Comparison of ENCODE assay signal across 8 cellular contexts in the genomic region with DNA sequence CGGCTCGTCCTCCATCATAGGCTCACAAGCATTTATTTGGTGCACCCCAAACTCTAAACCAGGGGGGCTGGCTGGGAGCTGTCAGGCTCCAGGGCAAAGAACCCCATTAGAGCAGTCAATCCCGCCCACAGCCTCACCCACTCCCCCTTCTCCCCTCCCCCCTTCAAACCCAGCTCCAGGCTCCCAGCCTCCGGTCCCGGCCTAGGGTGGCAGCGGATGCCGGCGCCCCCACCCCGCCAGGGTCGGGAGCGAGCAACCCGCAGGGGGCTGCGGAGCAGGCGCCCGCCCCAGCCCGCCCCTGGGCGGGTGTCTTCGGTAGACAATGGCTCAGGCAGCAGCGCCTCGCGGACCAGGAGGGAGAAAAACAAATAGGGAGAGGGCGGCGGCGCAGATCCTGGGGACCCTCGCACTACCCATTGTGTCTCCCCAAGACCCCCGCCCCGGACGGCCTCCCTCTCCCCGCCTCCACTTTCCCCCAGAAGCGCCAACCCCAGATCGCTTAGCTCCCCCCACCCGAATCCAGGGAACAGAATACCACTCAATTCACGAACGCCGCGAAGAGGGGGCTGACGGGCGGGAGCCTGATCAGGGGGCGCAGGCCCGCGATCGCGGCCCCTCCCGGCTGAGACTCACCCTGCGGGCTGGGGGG. TPM values are rescaled to one million over a fixed set of nuclear protein-coding genes. Genes with fewer than 3 reads are reported as not detected.
DNase-seq lines count a peak whose midpoint lies in the region; ATAC-seq and TF ChIP-seq lines count a peak whose summit lies in the region.

No MANE protein-coding gene starts in this region.

- in situ Hi-C loops in HAP-1 (cut with MboI; ENCODE audit: low sequenced_read_pairs), result no loop called here

- H3K36me3 ChIP-seq in BLaER1 (0 out of 2 replicates have a peak, but pooled peaks cover 10% of the 10 kb centered on the region), HAP-1 (replicated peaks) (no peaks in the 10 kb centered on the region), prostate gland (no peaks in the 10 kb centered on the region)

- CTCF ChIA-PET in activated CD4-positive, alpha-beta memory T cell treated with anti-CD3 and anti-CD28 coated beads for 36 hours (lab: Charles Lee), result interaction anchor here (0.6 to 3.0 kb wide), 32 partner anchors 8 to 415 kb away, joined by 3 to 18 read pairs (median 4); a partner anchor contains a TSS

- H3K4me1 ChIP-seq in BLaER1, result peaks cover 45% of the 10 kb centered on the region
- peaks cover 6% of the 10 kb centered on the region; the same call in 1 of the 2 replicates for H3K4me1 ChIP-seq in HAP-1
- no peaks in the 10 kb centered on the region for H3K4me1 ChIP-seq in prostate gland (replicated peaks)

- H3K27ac Mint-ChIP-seq in activated CD4-positive, alpha-beta memory T cell treated with anti-CD3 and anti-CD28 coated beads for 36 hours, result no peak overlapping the region
- H3K27ac Mint-ChIP-seq in glutamatergic neuron (ENCODE audit: unreplicated experiment), result peak overlapping the region; percentile 90

- H3K9me3 Mint-ChIP-seq in activated CD4-positive, alpha-beta memory T cell treated with anti-CD3 and anti-CD28 coated beads for 36 hours, result no peaks in the 10 kb centered on the region
- peaks cover 10% of the 10 kb centered on the region for H3K9me3 Mint-ChIP-seq in glutamatergic neuron (ENCODE audit: unreplicated experiment)

- WGBS in prostate gland, result 2% methylated on average over 32 of the region's 45 CpGs

- H3K27me3 ChIP-seq in BLaER1 (no peaks in the 10 kb centered on the region), HAP-1 (ENCODE audit: low read depth) (peaks cover 5% of the 10 kb centered on the region; the same call in 1 of the 2 replicates), prostate gland (replicated peaks; ENCODE audit: insufficient read depth) (no peaks in the 10 kb centered on the region)

- H3K4me2 ChIP-seq in BLaER1, result peak overlapping the region; percentile 88

- H4K20me1 ChIP-seq in BLaER1, result peaks cover 43% of the 10 kb centered on the region

- DNase-seq in HAP-1 (ENCODE audit: low spot score in 2 of 2) (peak in 1 of 2 experiments; percentile 60), glutamatergic neuron (peak; percentile 52), prostate gland (ENCODE audit: low spot score) (no peak), NAMALWA (ENCODE audit: low spot score) (no peak), LoVo (ENCODE audit: low spot score) (no peak)
- DNase-seq in activated CD4-positive, alpha-beta memory T cell treated with anti-CD3 and anti-CD28 coated beads for 36 hours, result peak; percentile 18

- H3K27ac ChIP-seq in BLaER1 (peak overlapping the region; percentile 86), prostate gland (peak overlapping the region; percentile 5 to 19)

- no peaks in the 10 kb centered on the region for H3K36me3 Mint-ChIP-seq in activated CD4-positive, alpha-beta memory T cell treated with anti-CD3 and anti-CD28 coated beads for 36 hours
- no peaks in the 10 kb centered on the region for H3K36me3 Mint-ChIP-seq in glutamatergic neuron (ENCODE audit: unreplicated experiment)

- ATAC-seq in GM21390 (IDR thresholded peaks at IDR 0.05; ENCODE audit: unreplicated experiment), result no peak

- peak overlapping the region; percentile 91 for H3K9ac ChIP-seq in BLaER1

- intact Hi-C loops in activated CD4-positive, alpha-beta memory T cell treated with anti-CD3 and anti-CD28 coated beads for 36 hours (cut with micrococcal nuclease), result loop anchor here (2.0 kb wide), 1 partner anchor 160 kb away; no protein-coding TSS in a partner anchor
- intact Hi-C loops in prostate gland (cut with DNase I), result no loop called here

- H3K9me3 ChIP-seq in BLaER1, result no peaks in the 10 kb centered on the region
- H3K9me3 ChIP-seq in HAP-1, result no peaks in the 10 kb centered on the region
- no peaks in the 10 kb centered on the region for H3K9me3 ChIP-seq in prostate gland

- peak overlapping the region; percentile 92 for H3K4me3 ChIP-seq in BLaER1
- H3K4me3 ChIP-seq in HAP-1, result peak overlapping the region; percentile 64
- H3K4me3 ChIP-seq in prostate gland, result peak overlapping the region; percentile 46 to 55

- H3K4me3 Mint-ChIP-seq in activated CD4-positive, alpha-beta memory T cell treated with anti-CD3 and anti-CD28 coated beads for 36 hours, result peak overlapping the region; percentile 61
- peak overlapping the region; percentile 88 for H3K4me3 Mint-ChIP-seq in glutamatergic neuron (ENCODE audit: unreplicated experiment)

- TF ChIP-seq POLR2A in prostate gland (IDR thresholded peaks at IDR 0.05), result no peak

- H3K4me1 Mint-ChIP-seq in activated CD4-positive, alpha-beta memory T cell treated with anti-CD3 and anti-CD28 coated beads for 36 hours (ENCODE audit: low read depth), result peaks cover 4% of the 10 kb centered on the region
- H3K4me1 Mint-ChIP-seq in glutamatergic neuron (ENCODE audit: low read depth, unreplicated experiment), result peaks cover 24% of the 10 kb centered on the region

- POLR2A ChIA-PET in activated CD4-positive, alpha-beta memory T cell treated with anti-CD3 and anti-CD28 coated beads for 36 hours (lab: Charles Lee), result no interaction called here

- TF ChIP-seq CTCF in glutamatergic neuron (IDR thresholded peaks at IDR 0.05; ENCODE audit: partially characterized antibody, unreplicated experiment) (no peak), prostate gland (IDR thresholded peaks at IDR 0.05) (no peak)

- H3K27me3 Mint-ChIP-seq in activated CD4-positive, alpha-beta memory T cell treated with anti-CD3 and anti-CD28 coated beads for 36 hours, result peaks cover 15% of the 10 kb centered on the region
- H3K27me3 Mint-ChIP-seq in glutamatergic neuron (ENCODE audit: unreplicated experiment), result peaks cover 15% of the 10 kb centered on the region

RNA-seq across cellular contexts. Expression of a gene that starts 0.6 kb away (rescaled TPM):
- under 1 TPM; 0.19 to 0.21 TPM for total RNA-seq in activated CD4-positive, alpha-beta memory T cell treated with anti-CD3 and anti-CD28 coated beads for 36 hours
- total RNA-seq in glutamatergic neuron (ENCODE audit: unreplicated experiment) (81.3 TPM), prostate gland (1 to 10 TPM; 1.8 to 6.1 TPM)

RNA-seq across cellular contexts. Expression of a gene that starts 18.0 kb away (rescaled TPM):
- total RNA-seq in activated CD4-positive, alpha-beta memory T cell treated with anti-CD3 and anti-CD28 coated beads for 36 hours, result 10 to 100 TPM; 59.7 to 62.4 TPM
- total RNA-seq in glutamatergic neuron (ENCODE audit: unreplicated experiment), result 88.7 TPM
- total RNA-seq in prostate gland, result 100 to 1,000 TPM; 319 to 404 TPM

RNA-seq across cellular contexts. Expression of a gene that starts 26.4 kb away (rescaled TPM):
- 1 to 10 TPM; 1.0 to 1.4 TPM for total RNA-seq in activated CD4-positive, alpha-beta memory T cell treated with anti-CD3 and anti-CD28 coated beads for 36 hours
- total RNA-seq in glutamatergic neuron (ENCODE audit: unreplicated experiment), result 7.1 TPM
- total RNA-seq in prostate gland, result under 1 TPM; 0.27 to 0.68 TPM

RNA-seq across cellular contexts. Expression of a gene that starts 38.5 kb away (rescaled TPM):
- total RNA-seq in activated CD4-positive, alpha-beta memory T cell treated with anti-CD3 and anti-CD28 coated beads for 36 hours, result 100 to 1,000 TPM; 121 to 122 TPM
- total RNA-seq in glutamatergic neuron (ENCODE audit: unreplicated experiment), result 104 TPM
- 100 to 1,000 TPM; 116 to 132 TPM for total RNA-seq in prostate gland

RNA-seq across cellular contexts. Expression of a gene that starts 54.7 kb away (rescaled TPM):
- total RNA-seq in activated CD4-positive, alpha-beta memory T cell treated with anti-CD3 and anti-CD28 coated beads for 36 hours, result not detected
- total RNA-seq in glutamatergic neuron (ENCODE audit: unreplicated experiment), result 282 TPM
- total RNA-seq in prostate gland, result 1 to 10 TPM in 1 of 2 donors, under 1 TPM in 1; 0.68 to 2.9 TPM

Comparison
In these comparisons a context has a peak if more than half of its experiments do, and no peak if none do; other contexts are left out.
1. DNase-seq: peak in activated CD4-positive, alpha-beta memory T cell treated with anti-CD3 and anti-CD28 coated beads for 36 hours (single experiment) and glutamatergic neuron (single experiment); none in prostate gland (single experiment), NAMALWA (single experiment) and LoVo (single experiment).
2. RNA of a gene that starts 0.6 kb away (total RNA-seq): 81.3 TPM in glutamatergic neuron (single experiment); 1.8 to 6.1 TPM in prostate gland and 0.19 to 0.21 TPM in activated CD4-positive, alpha-beta memory T cell treated with anti-CD3 and anti-CD28 coated beads for 36 hours; every median in the first group is over 10 times any median in the second.
3. Peak in every context shown above with its lines, with median percentiles within 50 percentile points of each other: H3K4me3 ChIP-seq.